2 cellular contexts compared by ENCODE assay signal in genomic region chr2:26432363-26432762, GRCh38.
TF ChIP-seq lines count a peak whose summit lies in the region.

No MANE protein-coding gene starts in this region.

TF ChIP-seq in HEK293, 187 proteins besides CTCF, POLR2A, EP300 and RAD21:
- TF ChIP-seq ZNF366 (tag by site-specific recombination; conservative IDR thresholded peaks at IDR 0.05) (peak; percentile 65), ZNF292 (tag by site-specific recombination; IDR thresholded peaks at IDR 0.05; ENCODE audit: borderline replicate concordance, low read depth) (no peak), ZBTB17 (tag by site-specific recombination; IDR thresholded peaks at IDR 0.05) (0 out of 2 replicates have a peak, but pooled peaks have one; percentile 34), PRDM1 (tag by site-specific recombination; IDR thresholded peaks at IDR 0.05) (peak; percentile 94)

TF ChIP-seq in K562, 482 proteins besides CTCF, POLR2A, EP300 and RAD21:
- no peak for TF ChIP-seq TFAM (CRISPR knock-in tag; conservative IDR thresholded peaks at IDR 0.05)
- TF ChIP-seq MYNN (IDR thresholded peaks at IDR 0.05) = no peak
- no peak for TF ChIP-seq MYNN (CRISPR knock-in tag; IDR thresholded peaks at IDR 0.05)
- TF ChIP-seq, protein P1, sequence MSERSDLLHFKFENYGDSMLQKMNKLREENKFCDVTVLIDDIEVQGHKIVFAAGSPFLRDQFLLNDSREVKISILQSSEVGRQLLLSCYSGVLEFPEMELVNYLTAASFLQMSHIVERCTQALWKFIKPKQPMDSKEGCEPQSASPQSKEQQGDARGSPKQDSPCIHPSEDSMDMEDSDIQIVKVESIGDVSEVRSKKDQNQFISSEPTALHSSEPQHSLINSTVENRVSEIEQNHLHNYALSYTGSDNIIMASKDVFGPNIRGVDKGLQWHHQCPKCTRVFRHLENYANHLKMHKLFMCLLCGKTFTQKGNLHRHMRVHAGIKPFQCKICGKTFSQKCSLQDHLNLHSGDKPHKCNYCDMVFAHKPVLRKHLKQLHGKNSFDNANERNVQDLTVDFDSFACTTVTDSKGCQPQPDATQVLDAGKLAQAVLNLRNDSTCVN (CRISPR knock-in tag; IDR thresholded peaks at IDR 0.05) = no peak
- TF ChIP-seq, protein P2, sequence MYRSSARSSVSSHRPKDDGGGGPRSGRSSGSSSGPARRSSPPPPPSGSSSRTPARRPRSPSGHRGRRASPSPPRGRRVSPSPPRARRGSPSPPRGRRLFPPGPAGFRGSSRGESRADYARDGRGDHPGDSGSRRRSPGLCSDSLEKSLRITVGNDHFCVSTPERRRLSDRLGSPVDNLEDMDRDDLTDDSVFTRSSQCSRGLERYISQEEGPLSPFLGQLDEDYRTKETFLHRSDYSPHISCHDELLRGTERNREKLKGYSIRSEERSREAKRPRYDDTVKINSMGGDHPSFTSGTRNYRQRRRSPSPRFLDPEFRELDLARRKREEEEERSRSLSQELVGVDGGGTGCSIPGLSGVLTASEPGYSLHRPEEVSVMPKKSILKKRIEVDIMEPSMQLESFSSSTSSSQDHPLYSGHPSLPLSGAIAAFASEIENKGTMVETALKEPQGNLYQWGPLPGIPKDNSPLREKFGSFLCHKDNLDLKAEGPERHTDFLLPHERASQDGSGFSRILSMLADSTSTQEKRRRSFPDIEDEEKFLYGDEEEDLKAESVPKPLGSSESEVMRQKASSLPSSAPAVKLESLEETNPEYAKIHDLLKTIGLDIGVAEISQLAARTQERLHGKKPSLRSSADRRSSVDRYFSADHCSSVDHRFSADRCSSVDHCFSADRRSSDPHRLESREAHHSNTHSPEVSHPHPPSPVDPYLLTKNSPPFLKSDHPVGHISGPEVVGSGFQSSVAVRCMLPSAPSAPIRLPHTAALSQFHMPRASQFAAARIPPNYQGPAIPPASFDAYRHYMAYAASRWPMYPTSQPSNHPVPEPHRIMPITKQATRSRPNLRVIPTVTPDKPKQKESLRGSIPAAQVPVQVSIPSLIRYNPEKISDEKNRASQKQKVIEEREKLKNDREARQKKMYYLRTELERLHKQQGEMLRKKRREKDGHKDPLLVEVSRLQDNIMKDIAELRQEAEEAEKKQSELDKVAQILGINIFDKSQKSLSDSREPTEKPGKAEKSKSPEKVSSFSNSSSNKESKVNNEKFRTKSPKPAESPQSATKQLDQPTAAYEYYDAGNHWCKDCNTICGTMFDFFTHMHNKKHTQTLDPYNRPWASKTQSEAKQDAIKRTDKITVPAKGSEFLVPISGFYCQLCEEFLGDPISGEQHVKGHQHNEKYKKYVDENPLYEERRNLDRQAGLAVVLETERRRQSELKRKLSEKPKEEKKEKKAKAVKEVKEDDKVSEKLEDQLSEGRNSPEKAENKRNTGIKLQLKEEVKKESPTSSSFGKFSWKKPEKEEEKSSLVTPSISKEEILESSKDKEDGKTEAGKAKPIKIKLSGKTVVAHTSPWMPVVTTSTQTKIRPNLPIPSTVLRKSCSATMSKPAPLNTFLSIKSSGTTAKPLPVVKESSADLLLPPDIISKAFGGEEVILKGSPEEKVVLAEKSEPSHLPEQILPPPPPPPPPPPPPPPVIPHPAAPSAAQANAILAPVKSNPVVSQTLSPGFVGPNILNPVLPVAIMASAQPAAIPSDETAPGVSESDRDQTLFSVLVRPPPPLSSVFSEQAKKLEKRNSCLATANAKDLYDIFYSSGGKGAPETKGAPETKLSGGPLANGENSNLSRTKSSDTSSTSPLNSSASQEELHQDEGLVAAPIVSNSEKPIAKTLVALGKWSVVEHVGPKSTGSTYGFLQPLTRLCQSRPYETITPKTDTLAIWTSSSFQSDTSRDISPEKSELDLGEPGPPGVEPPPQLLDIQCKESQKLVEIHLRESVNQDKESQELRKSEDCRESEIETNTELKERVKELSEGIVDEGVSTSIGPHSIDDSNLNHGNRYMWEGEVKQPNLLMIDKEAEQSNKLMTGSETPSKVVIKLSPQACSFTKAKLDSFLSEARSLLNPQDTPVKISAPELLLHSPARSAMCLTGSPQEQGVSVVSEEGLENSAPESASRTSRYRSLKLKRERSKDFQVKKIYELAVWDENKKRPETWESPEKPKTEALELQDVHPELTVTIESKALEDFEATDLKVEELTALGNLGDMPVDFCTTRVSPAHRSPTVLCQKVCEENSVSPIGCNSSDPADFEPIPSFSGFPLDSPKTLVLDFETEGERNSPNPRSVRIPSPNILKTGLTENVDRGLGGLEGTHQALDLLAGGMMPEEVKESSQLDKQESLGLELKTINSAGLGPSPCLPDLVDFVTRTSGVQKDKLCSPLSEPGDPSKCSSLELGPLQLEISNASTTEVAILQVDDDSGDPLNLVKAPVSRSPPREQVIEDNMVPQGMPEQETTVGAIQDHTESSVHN (IDR thresholded peaks at IDR 0.05; ENCODE audit: borderline replicate concordance in 1 of 2, low read depth in 1 of 2) = no peak
- TF ChIP-seq, protein P3, sequence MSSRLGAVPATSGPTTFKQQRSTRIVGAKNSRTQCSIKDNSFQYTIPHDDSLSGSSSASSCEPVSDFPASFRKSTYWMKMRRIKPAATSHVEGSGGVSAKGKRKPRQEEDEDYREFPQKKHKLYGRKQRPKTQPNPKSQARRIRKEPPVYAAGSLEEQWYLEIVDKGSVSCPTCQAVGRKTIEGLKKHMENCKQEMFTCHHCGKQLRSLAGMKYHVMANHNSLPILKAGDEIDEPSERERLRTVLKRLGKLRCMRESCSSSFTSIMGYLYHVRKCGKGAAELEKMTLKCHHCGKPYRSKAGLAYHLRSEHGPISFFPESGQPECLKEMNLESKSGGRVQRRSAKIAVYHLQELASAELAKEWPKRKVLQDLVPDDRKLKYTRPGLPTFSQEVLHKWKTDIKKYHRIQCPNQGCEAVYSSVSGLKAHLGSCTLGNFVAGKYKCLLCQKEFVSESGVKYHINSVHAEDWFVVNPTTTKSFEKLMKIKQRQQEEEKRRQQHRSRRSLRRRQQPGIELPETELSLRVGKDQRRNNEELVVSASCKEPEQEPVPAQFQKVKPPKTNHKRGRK (tag; IDR thresholded peaks at IDR 0.05) = peak; percentile 94
